ENCODE assay signal across 1 cellular context in genomic region chr22:18091478-18091877, GRCh38.
TF ChIP-seq lines count a peak whose summit lies in the region.

No MANE protein-coding gene starts in this region.

TF ChIP-seq in SK-N-SH, 30 proteins besides CTCF, POLR2A, EP300 and RAD21:
- TF ChIP-seq MXI1 (IDR thresholded peaks at IDR 0.05; ENCODE audit: low read depth, low read length) (no peak), POLR2AphosphoS5 (IDR thresholded peaks at IDR 0.05; ENCODE audit: low read depth, low read length) (no peak), ZBTB33 (IDR thresholded peaks at IDR 0.05; ENCODE audit: borderline replicate concordance, low read depth) (no peak), EZH2phosphoT487 (IDR thresholded peaks at IDR 0.05; ENCODE audit: borderline replicate concordance, low read depth) (no peak), FOSL2 (IDR thresholded peaks at IDR 0.05; ENCODE audit: borderline replicate concordance, low read depth) (no peak), USF1 (IDR thresholded peaks at IDR 0.05; ENCODE audit: borderline replicate concordance, low read depth) (no peak), NFIC (IDR thresholded peaks at IDR 0.05; ENCODE audit: borderline replicate concordance) (no peak), FOXM1 (IDR thresholded peaks at IDR 0.05; ENCODE audit: low read depth) (no peak), TAF1 (IDR thresholded peaks at IDR 0.05; ENCODE audit: borderline replicate concordance, low read depth, low read length) (no peak), ELF1 (IDR thresholded peaks at IDR 0.05) (no peak), RFX5 (IDR thresholded peaks at IDR 0.05; ENCODE audit: low read length) (no peak), SMC3 (IDR thresholded peaks at IDR 0.05; ENCODE audit: low read depth, low read length) (no peak), GATA2 (CRISPR knock-in tag; IDR thresholded peaks at IDR 0.05) (no peak), NRF1 (IDR thresholded peaks at IDR 0.05; ENCODE audit: low read depth, low read length) (no peak), IRF3 (IDR thresholded peaks at IDR 0.05; ENCODE audit: low read depth, low read length) (no peak), YY1 (IDR thresholded peaks at IDR 0.05; ENCODE audit: low read depth) (no peak), GABPA (IDR thresholded peaks at IDR 0.05; ENCODE audit: low read depth) (no peak), MEF2A (IDR thresholded peaks at IDR 0.05; ENCODE audit: borderline replicate concordance, low read depth) (no peak), CHD2 (IDR thresholded peaks at IDR 0.05; ENCODE audit: low read length, partially characterized antibody) (no peak)
